15 cellular contexts compared by ENCODE assay signal in the genomic region with DNA sequence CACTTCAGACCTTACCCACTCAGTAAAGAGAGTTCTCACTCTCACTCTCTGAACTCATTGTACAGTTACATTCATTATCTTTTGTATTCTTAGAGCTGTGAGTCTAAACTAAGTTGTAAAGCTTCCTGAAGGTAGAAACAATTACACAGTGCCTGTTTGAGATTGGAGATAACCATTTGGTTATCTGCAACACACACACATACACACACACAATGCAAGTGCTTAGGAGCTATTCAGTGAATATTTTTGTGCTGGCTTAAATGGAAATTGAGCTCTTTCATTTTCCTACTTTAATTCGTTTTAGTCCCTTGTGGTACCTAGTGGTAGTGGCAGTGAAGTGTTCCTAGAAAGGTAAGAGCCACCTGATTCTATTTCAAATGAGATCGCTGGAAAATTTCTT. TPM values are rescaled to one million over a fixed set of nuclear protein-coding genes. Genes with fewer than 3 reads are reported as not detected.
A peak's percentile ranks its signal among the peaks of the same experiment; 100 is the strongest.
DNase-seq lines count a peak whose midpoint lies in the region; ATAC-seq and TF ChIP-seq lines count a peak whose summit lies in the region.
"Had no signal": no experiment of that assay in that cellular context is flagged by ENCODE, and none has a peak within 500 bp of the region (broad histone marks: within the 10 kb centered on the region; RNA-seq: fewer than 3 reads in every experiment).

No MANE protein-coding gene starts in this region.

- H3K27ac ChIP-seq in VCaP (no peak overlapping the region), lower lobe of right lung (peak overlapping the region; percentile 24)
- H3K27ac ChIP-seq: coronary artery, pancreas had no signal

- no peaks in the 10 kb centered on the region for H3K36me3 ChIP-seq in lower lobe of right lung
- H3K36me3 ChIP-seq in mucosa of descending colon (ENCODE audit: low read depth) = no peaks in the 10 kb centered on the region
- H3K36me3 ChIP-seq: adrenal gland, pancreas had no signal

- no peaks in the 10 kb centered on the region for H3K36me3 Mint-ChIP-seq in natural killer cell
- H3K36me3 Mint-ChIP-seq in natural killer cell treated with Interleukin-12 subunit alpha and Interleukin-12 subunit beta and Interleukin-15 and Interleukin-18, amount 100 ng/mL, for 72 hours = no peaks in the 10 kb centered on the region

- H3K27me3 Mint-ChIP-seq in natural killer cell (ENCODE audit: low read depth in 2 of 2) = no peaks in the 10 kb centered on the region
- no peaks in the 10 kb centered on the region for H3K27me3 Mint-ChIP-seq in natural killer cell treated with Interleukin-12 subunit alpha and Interleukin-12 subunit beta and Interleukin-15 and Interleukin-18, amount 100 ng/mL, for 72 hours

- peak overlapping the region; percentile 72 to 73 for H3K27ac Mint-ChIP-seq in natural killer cell
- H3K27ac Mint-ChIP-seq in natural killer cell treated with Interleukin-12 subunit alpha and Interleukin-12 subunit beta and Interleukin-15 and Interleukin-18, amount 100 ng/mL, for 72 hours = peak overlapping the region in 1 of 2 donors; percentile 15

- intact Hi-C loops in natural killer cell (cut with micrococcal nuclease) (no loop called here), lower lobe of right lung (cut with DNase I) (no loop called here), mucosa of descending colon (cut with DNase I, micrococcal nuclease) (no loop called here)

- H3K4me1 ChIP-seq in lower lobe of right lung (peaks cover 29% of the 10 kb centered on the region), mucosa of descending colon (ENCODE audit: low read depth) (no peaks in the 10 kb centered on the region)
- H3K4me1 ChIP-seq: pancreas had no signal

- H3K4me3 ChIP-seq in lower lobe of right lung = no peak overlapping the region
- H3K4me3 ChIP-seq in mucosa of descending colon = no peak overlapping the region
- H3K4me3 ChIP-seq: adrenal gland, coronary artery, HAP-1, pancreas had no signal

- no peak for TF ChIP-seq CTCF in natural killer cell (IDR thresholded peaks at IDR 0.05)
- TF ChIP-seq CTCF in VCaP (conservative IDR thresholded peaks at IDR 0.05) = peak; percentile 20; the same call in 1 of the 2 replicates
- TF ChIP-seq CTCF in lower lobe of right lung (IDR thresholded peaks at IDR 0.05) = no peak
- TF ChIP-seq CTCF in mucosa of descending colon (IDR thresholded peaks at IDR 0.05) = no peak

- peaks cover 40% of the 10 kb centered on the region in 2 donors for H3K4me1 Mint-ChIP-seq in natural killer cell
- peaks cover 28 to 31% of the 10 kb centered on the region in 2 donors for H3K4me1 Mint-ChIP-seq in natural killer cell treated with Interleukin-12 subunit alpha and Interleukin-12 subunit beta and Interleukin-15 and Interleukin-18, amount 100 ng/mL, for 72 hours (ENCODE audit: low read depth in 2 of 2)

- no peaks in the 10 kb centered on the region for H3K9me3 Mint-ChIP-seq in natural killer cell
- no peaks in the 10 kb centered on the region for H3K9me3 Mint-ChIP-seq in natural killer cell treated with Interleukin-12 subunit alpha and Interleukin-12 subunit beta and Interleukin-15 and Interleukin-18, amount 100 ng/mL, for 72 hours

- H3K4me3 Mint-ChIP-seq in natural killer cell = no peak overlapping the region
- H3K4me3 Mint-ChIP-seq in natural killer cell treated with Interleukin-12 subunit alpha and Interleukin-12 subunit beta and Interleukin-15 and Interleukin-18, amount 100 ng/mL, for 72 hours = no peak overlapping the region

- no peak for ATAC-seq in natural killer cell
- ATAC-seq in natural killer cell treated with Interleukin-12 subunit alpha and Interleukin-12 subunit beta and Interleukin-15 and Interleukin-18, amount 100 ng/mL, for 72 hours = no peak
- ATAC-seq in lower lobe of right lung = no peak
- ATAC-seq in mucosa of descending colon = no peak
- ATAC-seq: pancreas had no signal

- no peaks in the 10 kb centered on the region for H3K27me3 ChIP-seq in lower lobe of right lung (ENCODE audit: low read depth)
- H3K27me3 ChIP-seq: adrenal gland, pancreas had no signal

- H3K9me3 ChIP-seq in lower lobe of right lung (no peaks in the 10 kb centered on the region), mucosa of descending colon (no peaks in the 10 kb centered on the region)
- H3K9me3 ChIP-seq: adrenal gland, HAP-1, pancreas had no signal

- no peak for DNase-seq in natural killer cell
- DNase-seq in natural killer cell treated with Interleukin-12 subunit alpha and Interleukin-12 subunit beta and Interleukin-15 and Interleukin-18, amount 100 ng/mL, for 72 hours (ENCODE audit: low spot score) = no peak
- no peak for DNase-seq in lower lobe of right lung
- no peak for DNase-seq in NCI-H226
- no peak for DNase-seq in anterior cingulate cortex (lab: John Stamatoyannopoulos, UW)
- no peak for DNase-seq in stimulated activated CD4-positive, alpha-beta T cell treated with anti-CD3 and anti-CD28 coated beads, Interleukin-2, amount 100 ng/mL, for 48 hours
- no peak for DNase-seq in mucosa of descending colon
- DNase-seq: adrenal gland, NCI-H187 treated with DMSO at 0.1 percent for 48 hours, NCI-H69, pancreas, Right ventricle myocardium superior had no signal

RNA-seq across cellular contexts. Expression of gene KPNA6, which starts 19.9 kb away (rescaled TPM):
- total RNA-seq in natural killer cell (10 to 100 TPM; 48.6 to 59.0 (median 52.8) TPM), lower lobe of right lung (57.1 TPM), mucosa of descending colon (10 to 100 TPM; 47.1 to 70.7 (median 50.1) TPM)
- total RNA-seq in natural killer cell treated with Interleukin-12 subunit alpha and Interleukin-12 subunit beta and Interleukin-15 and Interleukin-18, amount 100 ng/mL, for 72 hours = 10 to 100 TPM; 80.9 to 88.9 TPM

RNA-seq across cellular contexts. Expression of gene TXLNA, which starts 51.7 kb away (rescaled TPM):
- total RNA-seq in natural killer cell = 10 to 100 TPM; 26.0 to 36.0 (median 33.3) TPM
- total RNA-seq in natural killer cell treated with Interleukin-12 subunit alpha and Interleukin-12 subunit beta and Interleukin-15 and Interleukin-18, amount 100 ng/mL, for 72 hours = 100 to 1,000 TPM; 101 to 118 TPM
- total RNA-seq in lower lobe of right lung = 45.1 TPM
- 10 to 100 TPM; 31.0 to 45.2 (median 39.3) TPM for total RNA-seq in mucosa of descending colon

RNA-seq across cellular contexts. Expression of gene TMEM39B, which starts 55.0 kb away (rescaled TPM):
- total RNA-seq in natural killer cell = 10 to 100 TPM; 13.3 to 17.1 (median 15.8) TPM
- total RNA-seq in natural killer cell treated with Interleukin-12 subunit alpha and Interleukin-12 subunit beta and Interleukin-15 and Interleukin-18, amount 100 ng/mL, for 72 hours = 10 to 100 TPM; 20.5 to 26.9 TPM
- total RNA-seq in lower lobe of right lung = 15.3 TPM
- 10 to 100 TPM in 2 of 3 donors, 1 to 10 TPM in 1; 9.7 to 14.2 (median 12.2) TPM for total RNA-seq in mucosa of descending colon
